In genomic region chr1:117608213-117608612, GRCh38 we compare ENCODE assay signal across 11 cellular contexts. TPM values are rescaled to one million over a fixed set of nuclear protein-coding genes. Genes with fewer than 3 reads are reported as not detected.
A peak's percentile ranks its signal among the peaks of the same experiment; 100 is the strongest.
DNase-seq lines count a peak whose midpoint lies in the region; ATAC-seq and TF ChIP-seq lines count a peak whose summit lies in the region.
"Had no signal": no experiment of that assay in that cellular context is flagged by ENCODE, and none has a peak within 500 bp of the region (broad histone marks: within the 10 kb centered on the region; RNA-seq: fewer than 3 reads in every experiment).

No MANE protein-coding gene starts in this region.

- in situ Hi-C loops in transverse colon (cut with MboI; ENCODE audit: low pct_ligation_motif_present in 1 of 4, low pct_unique_long_range_greater_than_20kb in 1 of 4, low sequenced_read_pairs in 3 of 4): no loop called here

- peak overlapping the region in 3 of 4 donors; percentile 68 to 92 (median 84) for H3K4me3 ChIP-seq in transverse colon

- no peaks in the 10 kb centered on the region for H3K9me3 Mint-ChIP-seq in activated naive CD8-positive, alpha-beta T cell (ENCODE audit: low read depth)
- no peaks in the 10 kb centered on the region for H3K9me3 Mint-ChIP-seq in activated naive CD8-positive, alpha-beta T cell treated with anti-CD3 and anti-CD28 coated beads, Interleukin-2, amount 50 U/mL, for 24 hours
- H3K9me3 Mint-ChIP-seq in activated CD4-positive, alpha-beta memory T cell treated with anti-CD3 and anti-CD28 coated beads for 36 hours: no peaks in the 10 kb centered on the region
- H3K9me3 Mint-ChIP-seq in memory B cell: no peaks in the 10 kb centered on the region

- 61 to 71% methylated on average over 5 to 6 of the region's 6 CpGs for WGBS in transverse colon (ENCODE audit: low coverage in 1 of 2), 2 donors

- TF ChIP-seq POLR2A in transverse colon (IDR thresholded peaks at IDR 0.05): no peak

- H3K4me1 Mint-ChIP-seq in activated naive CD8-positive, alpha-beta T cell (ENCODE audit: low read depth): peaks cover 36% of the 10 kb centered on the region
- peaks cover 58% of the 10 kb centered on the region for H3K4me1 Mint-ChIP-seq in activated naive CD8-positive, alpha-beta T cell treated with anti-CD3 and anti-CD28 coated beads, Interleukin-2, amount 50 U/mL, for 24 hours
- peaks cover 58% of the 10 kb centered on the region for H3K4me1 Mint-ChIP-seq in activated CD4-positive, alpha-beta memory T cell treated with anti-CD3 and anti-CD28 coated beads for 36 hours (ENCODE audit: low read depth)
- peaks cover 49% of the 10 kb centered on the region for H3K4me1 Mint-ChIP-seq in memory B cell

- peaks cover 2% of the 10 kb centered on the region for H3K27me3 Mint-ChIP-seq in activated naive CD8-positive, alpha-beta T cell
- peaks cover 5% of the 10 kb centered on the region for H3K27me3 Mint-ChIP-seq in activated naive CD8-positive, alpha-beta T cell treated with anti-CD3 and anti-CD28 coated beads, Interleukin-2, amount 50 U/mL, for 24 hours
- no peaks in the 10 kb centered on the region for H3K27me3 Mint-ChIP-seq in activated CD4-positive, alpha-beta memory T cell treated with anti-CD3 and anti-CD28 coated beads for 36 hours
- H3K27me3 Mint-ChIP-seq in memory B cell: no peaks in the 10 kb centered on the region

- H3K4me1 ChIP-seq in transverse colon: peaks cover 2 to 64% (median 42%) of the 10 kb centered on the region in 4 donors

- DNase-seq in activated naive CD8-positive, alpha-beta T cell treated with anti-CD3 and anti-CD28 coated beads, Interleukin-2, amount 50 U/mL, for 24 hours: no peak
- no peak for DNase-seq in activated CD4-positive, alpha-beta memory T cell treated with anti-CD3 and anti-CD28 coated beads for 36 hours
- no peak for DNase-seq in memory B cell (ENCODE audit: low spot score in 2 of 2)
- DNase-seq in transverse colon: no peak
- DNase-seq in UCSD-AML1 (lab: John Stamatoyannopoulos, UW; ENCODE audit: unreplicated experiment): no peak
- DNase-seq: NCI-H187 treated with DMSO at 0.1 percent for 48 hours, occipital lobe, testis had no signal

- H3K27ac ChIP-seq in transverse colon: peak overlapping the region; percentile 91 to 97 (median 93)
- H3K27ac ChIP-seq: testis had no signal

- no peaks in the 10 kb centered on the region for H3K9me3 ChIP-seq in transverse colon
- H3K9me3 ChIP-seq: testis had no signal

- peak overlapping the region; percentile 58 for H3K4me3 Mint-ChIP-seq in activated naive CD8-positive, alpha-beta T cell
- no peak overlapping the region for H3K4me3 Mint-ChIP-seq in activated naive CD8-positive, alpha-beta T cell treated with anti-CD3 and anti-CD28 coated beads, Interleukin-2, amount 50 U/mL, for 24 hours
- peak overlapping the region; percentile 89 for H3K4me3 Mint-ChIP-seq in activated CD4-positive, alpha-beta memory T cell treated with anti-CD3 and anti-CD28 coated beads for 36 hours
- peak overlapping the region; percentile 71 for H3K4me3 Mint-ChIP-seq in memory B cell

- CTCF ChIA-PET in activated CD4-positive, alpha-beta memory T cell treated with anti-CD3 and anti-CD28 coated beads for 36 hours (lab: Charles Lee): interaction anchor here (0.6 to 3.4 kb wide), 11 partner anchors 10 to 150 kb away, joined by 3 to 19 read pairs (median 5); no protein-coding TSS in a partner anchor

- TF ChIP-seq CTCF in transverse colon (IDR thresholded peaks at IDR 0.05): no peak

- intact Hi-C loops in activated CD4-positive, alpha-beta memory T cell treated with anti-CD3 and anti-CD28 coated beads for 36 hours (cut with micrococcal nuclease): loop anchor here (1.0 to 10.0 kb wide), 3 partner anchors 8 to 1233 kb away; partner anchors contain the start of genes ATP1A1, GDAP2 and WDR3
- intact Hi-C loops in transverse colon (cut with DNase I; ENCODE audit: low total_unique reads): loop anchor here (10.0 kb wide), 1 partner anchor 147 kb away; no protein-coding TSS in a partner anchor

- H3K36me3 Mint-ChIP-seq in activated naive CD8-positive, alpha-beta T cell: peaks cover 2% of the 10 kb centered on the region
- no peaks in the 10 kb centered on the region for H3K36me3 Mint-ChIP-seq in activated naive CD8-positive, alpha-beta T cell treated with anti-CD3 and anti-CD28 coated beads, Interleukin-2, amount 50 U/mL, for 24 hours (ENCODE audit: low read depth)
- H3K36me3 Mint-ChIP-seq in activated CD4-positive, alpha-beta memory T cell treated with anti-CD3 and anti-CD28 coated beads for 36 hours: peaks cover 19% of the 10 kb centered on the region
- peaks cover 24% of the 10 kb centered on the region for H3K36me3 Mint-ChIP-seq in memory B cell

- H3K27me3 ChIP-seq in transverse colon: no peaks in the 10 kb centered on the region
- H3K27me3 ChIP-seq: testis had no signal

- TF ChIP-seq EP300 in transverse colon (IDR thresholded peaks at IDR 0.05; ENCODE audit: low read depth): no peak

- H3K27ac Mint-ChIP-seq in activated naive CD8-positive, alpha-beta T cell: no peak overlapping the region
- no peak overlapping the region for H3K27ac Mint-ChIP-seq in activated naive CD8-positive, alpha-beta T cell treated with anti-CD3 and anti-CD28 coated beads, Interleukin-2, amount 50 U/mL, for 24 hours
- peak overlapping the region; percentile 31 for H3K27ac Mint-ChIP-seq in activated CD4-positive, alpha-beta memory T cell treated with anti-CD3 and anti-CD28 coated beads for 36 hours
- peak overlapping the region; percentile 99 for H3K27ac Mint-ChIP-seq in memory B cell

- no peak for ATAC-seq in activated naive CD8-positive, alpha-beta T cell treated with anti-CD3 and anti-CD28 coated beads, Interleukin-2, amount 50 U/mL, for 24 hours
- no peak for ATAC-seq in memory B cell (ENCODE audit: low read depth)
- ATAC-seq in GM21737 (IDR thresholded peaks at IDR 0.05; ENCODE audit: unreplicated experiment): no peak
- no peak for ATAC-seq in GM21528 (IDR thresholded peaks at IDR 0.05; ENCODE audit: low FRiP score, unreplicated experiment)

- no peaks in the 10 kb centered on the region for H3K36me3 ChIP-seq in transverse colon

- POLR2A ChIA-PET in activated CD4-positive, alpha-beta memory T cell treated with anti-CD3 and anti-CD28 coated beads for 36 hours (lab: Charles Lee): interaction anchor here (0.6 to 2.8 kb wide), 4 partner anchors 9 to 72 kb away, joined by 3 to 83 read pairs (median 14); no protein-coding TSS in a partner anchor

RNA-seq across cellular contexts. Expression of gene TENT5C, which starts 2.4 kb away (rescaled TPM):
- 10 to 100 TPM; 13.8 to 14.0 TPM for total RNA-seq in activated CD4-positive, alpha-beta memory T cell treated with anti-CD3 and anti-CD28 coated beads for 36 hours
- total RNA-seq in transverse colon: 10 to 100 TPM in 3 of 4 donors, 1 to 10 TPM in 1; 3.4 to 30.8 (median 18.1) TPM

Comparison
In these comparisons a context has a peak if more than half of its experiments do, and no peak if none do; other contexts are left out.
1. H3K27ac Mint-ChIP-seq: peak in activated CD4-positive, alpha-beta memory T cell treated with anti-CD3 and anti-CD28 coated beads for 36 hours (single experiment) and memory B cell (single experiment); none in activated naive CD8-positive, alpha-beta T cell (single experiment) and activated naive CD8-positive, alpha-beta T cell treated with anti-CD3 and anti-CD28 coated beads, Interleukin-2, amount 50 U/mL, for 24 hours (single experiment).